15 cellular contexts compared by ENCODE assay signal in the genomic region with DNA sequence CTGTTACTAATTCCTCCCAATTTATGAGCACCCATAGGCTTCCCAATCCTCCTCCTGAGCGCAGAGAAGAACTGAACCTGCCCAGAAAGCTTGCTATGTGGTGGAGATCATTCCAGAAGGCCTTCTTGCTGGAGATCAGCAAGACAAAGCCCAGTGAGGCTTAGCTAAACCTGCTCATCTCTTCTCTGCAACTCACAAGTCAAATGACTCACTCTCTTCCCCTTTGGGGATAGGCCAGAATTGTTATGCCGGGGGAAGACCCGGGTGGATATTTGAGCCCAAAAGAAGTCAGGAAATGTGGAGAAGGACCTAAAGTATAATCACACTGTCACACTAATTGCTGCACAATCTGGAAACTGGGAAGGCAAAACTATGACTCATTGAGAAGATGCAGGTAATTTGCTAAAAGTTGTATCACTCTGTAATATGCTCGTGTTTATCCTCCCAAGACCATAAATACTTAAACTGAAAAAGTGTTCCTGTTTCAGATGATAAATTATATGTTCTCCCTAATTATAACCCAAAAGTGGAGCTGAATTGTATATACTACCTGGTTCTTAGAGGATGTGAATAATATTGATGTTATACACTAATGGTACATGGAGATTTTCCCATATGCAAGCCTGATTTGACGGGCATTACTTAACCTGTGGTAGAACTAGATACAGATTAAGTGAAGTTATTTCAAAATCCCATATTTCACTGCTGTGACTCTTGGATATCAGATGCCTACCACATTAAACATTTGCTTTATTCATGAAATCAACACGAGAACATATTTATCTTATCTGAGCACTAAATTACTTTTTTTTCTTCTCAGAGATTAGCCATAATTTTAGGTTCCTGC. TPM values are rescaled to one million over a fixed set of nuclear protein-coding genes. Genes with fewer than 3 reads are reported as not detected.
A peak's percentile ranks its signal among the peaks of the same experiment; 100 is the strongest.
DNase-seq lines count a peak whose midpoint lies in the region; ATAC-seq, FAIRE-seq and TF ChIP-seq lines count a peak whose summit lies in the region.
"Had no signal": no experiment of that assay in that cellular context is flagged by ENCODE, and none has a peak within 500 bp of the region (broad histone marks: within the 10 kb centered on the region; RNA-seq: fewer than 3 reads in every experiment).

No MANE protein-coding gene starts in this region.

- TF ChIP-seq RAD21 in A549 (conservative IDR thresholded peaks at IDR 0.05 in 1 of 2, IDR thresholded peaks at IDR 0.05 in 1 of 2), result no peak

- CTCF ChIA-PET in A549 (lab: Yijun Ruan, JAX), result no interaction called here

- no peaks in the 10 kb centered on the region for H3K9me2 ChIP-seq in GM23338 (ENCODE audit: insufficient read depth)

- no peaks in the 10 kb centered on the region for H3K79me2 ChIP-seq in GM23338 (replicated peaks; ENCODE audit: insufficient read depth)
- H3K79me2 ChIP-seq in astrocyte (ENCODE audit: insufficient read depth, low read length), result no peaks in the 10 kb centered on the region

- TF ChIP-seq CTCF in A549 (IDR thresholded peaks at IDR 0.05), result no peak
- no peak for TF ChIP-seq CTCF in GM23338 (conservative IDR thresholded peaks at IDR 0.05; ENCODE audit: low read depth in 2 of 2)
- no peak for TF ChIP-seq CTCF in astrocyte (IDR thresholded peaks at IDR 0.05; ENCODE audit: insufficient read depth, low read depth, low read length)
- TF ChIP-seq CTCF in glutamatergic neuron (IDR thresholded peaks at IDR 0.05; ENCODE audit: partially characterized antibody, unreplicated experiment), result no peak
- TF ChIP-seq CTCF in Peyer's patch (IDR thresholded peaks at IDR 0.05), result no peak

- H3K4me2 ChIP-seq in A549, result no peak overlapping the region
- H3K4me2 ChIP-seq in GM23338, result peak overlapping the region; percentile 50
- H3K4me2 ChIP-seq in astrocyte (ENCODE audit: low read length), result peak overlapping the region; percentile 40

- H4K20me1 ChIP-seq in GM23338 (replicated peaks; ENCODE audit: insufficient read depth) (no peaks in the 10 kb centered on the region), astrocyte (ENCODE audit: insufficient read depth, low read length) (no peaks in the 10 kb centered on the region)

- H3K4me3 Mint-ChIP-seq in GM23338 (no peak overlapping the region), astrocyte (ENCODE audit: unreplicated experiment) (no peak overlapping the region), glutamatergic neuron (ENCODE audit: unreplicated experiment) (no peak overlapping the region)
- H3K4me3 Mint-ChIP-seq: activated T-helper 17 cell treated with anti-CD3 and anti-CD28 coated beads, Interleukin-2, amount 50 U/mL, for 72 hours; stimulated activated naive B cell treated with anti-CD40 and anti-IgM and Interleukin-4, amounts not matched to agents 10 μg/mL and 1 μg/mL and 100 μg/mL, for 72 hours; type B pancreatic cell had no signal

- H3K36me3 Mint-ChIP-seq in GM23338 (ENCODE audit: low read depth) (no peaks in the 10 kb centered on the region), astrocyte (ENCODE audit: low read depth, unreplicated experiment) (no peaks in the 10 kb centered on the region), glutamatergic neuron (ENCODE audit: unreplicated experiment) (no peaks in the 10 kb centered on the region)
- H3K36me3 Mint-ChIP-seq: stimulated activated naive B cell treated with anti-CD40 and anti-IgM and Interleukin-4, amounts not matched to agents 10 μg/mL and 1 μg/mL and 100 μg/mL, for 72 hours had no signal

- peaks cover 22% of the 10 kb centered on the region for H3K4me1 Mint-ChIP-seq in GM23338
- H3K4me1 Mint-ChIP-seq in astrocyte (ENCODE audit: low read depth, unreplicated experiment), result peaks cover 28% of the 10 kb centered on the region
- H3K4me1 Mint-ChIP-seq in glutamatergic neuron (ENCODE audit: low read depth, unreplicated experiment), result peaks cover 20% of the 10 kb centered on the region
- H3K4me1 Mint-ChIP-seq: activated T-helper 17 cell treated with anti-CD3 and anti-CD28 coated beads, Interleukin-2, amount 50 U/mL, for 72 hours; stimulated activated naive B cell treated with anti-CD40 and anti-IgM and Interleukin-4, amounts not matched to agents 10 μg/mL and 1 μg/mL and 100 μg/mL, for 72 hours had no signal

- H3K9me3 Mint-ChIP-seq in GM23338 (no peaks in the 10 kb centered on the region), astrocyte (ENCODE audit: unreplicated experiment) (no peaks in the 10 kb centered on the region), glutamatergic neuron (ENCODE audit: unreplicated experiment) (no peaks in the 10 kb centered on the region)
- H3K9me3 Mint-ChIP-seq: stimulated activated naive B cell treated with anti-CD40 and anti-IgM and Interleukin-4, amounts not matched to agents 10 μg/mL and 1 μg/mL and 100 μg/mL, for 72 hours; type B pancreatic cell had no signal

- WGBS in A549 (ENCODE audit: missing lambda C conversion rate), result 82% methylated on average over 6 of the region's 6 CpGs

- TF ChIP-seq POLR2A in A549 (IDR thresholded peaks at IDR 0.05; ENCODE audit: low read length) (no peak), Peyer's patch (IDR thresholded peaks at IDR 0.05) (no peak)

- H2AFZ ChIP-seq in GM23338 (no peak overlapping the region), astrocyte (ENCODE audit: low read depth, low read length) (no peak overlapping the region)

- POLR2A ChIA-PET in A549 (lab: Yijun Ruan, JAX), result no interaction called here

- no peak for TF ChIP-seq EP300 in A549 (IDR thresholded peaks at IDR 0.05)

- no peak for FAIRE-seq in A549 (lab: Jason Lieb, UNC)
- peak; percentile 78 for FAIRE-seq in astrocyte (lab: Jason Lieb, UNC)
- FAIRE-seq in HTR-8/SVneo (lab: Jason Lieb, UNC), result no peak

- H3K9me3 ChIP-seq in A549 (no peaks in the 10 kb centered on the region), astrocyte (ENCODE audit: insufficient read depth, low read depth, low read length) (no peaks in the 10 kb centered on the region), Peyer's patch (no peaks in the 10 kb centered on the region)
- H3K9me3 ChIP-seq: gastrocnemius medialis, mucosa of descending colon had no signal

- H3K9ac ChIP-seq in astrocyte (ENCODE audit: low read length), result no peak overlapping the region

- H3K27me3 ChIP-seq in GM23338 (ENCODE audit: insufficient read depth), result no peaks in the 10 kb centered on the region
- no peaks in the 10 kb centered on the region for H3K27me3 ChIP-seq in astrocyte (ENCODE audit: insufficient read depth, low read length)
- H3K27me3 ChIP-seq in Peyer's patch, result no peaks in the 10 kb centered on the region
- H3K27me3 ChIP-seq: gastrocnemius medialis had no signal

- ATAC-seq in A549, result no peak
- peak; percentile 48; the same call in 1 of the 3 replicates for ATAC-seq in GM23338
- no peak for ATAC-seq in GM19395 (IDR thresholded peaks at IDR 0.05; ENCODE audit: unreplicated experiment)
- ATAC-seq: activated T-helper 17 cell treated with anti-CD3 and anti-CD28 coated beads, Interleukin-2, amount 50 U/mL, for 72 hours; gastrocnemius medialis; mucosa of descending colon; stimulated activated naive B cell treated with anti-CD40 and anti-IgM and Interleukin-4, amounts not matched to agents 10 μg/mL and 1 μg/mL and 100 μg/mL, for 72 hours had no signal

- DNase-seq in A549 (ENCODE audit: low read depth in 1 of 2, low spot score in 1 of 2) (no peak), GM23338 (ENCODE audit: low spot score) (peak; percentile 12), astrocyte (ENCODE audit: low read depth) (peak; percentile 70), glutamatergic neuron (no peak), CD1c-positive myeloid dendritic cell (ENCODE audit: extremely low spot score) (no peak), Peyer's patch (no peak), HTR-8/SVneo (ENCODE audit: insufficient read length, low spot score) (no peak)
- DNase-seq: activated CD8-positive, alpha-beta memory T cell treated with anti-CD3 and anti-CD28 coated beads for 24 hours; gastrocnemius medialis; mucosa of descending colon; occipital lobe; stimulated activated naive B cell treated with anti-CD40 and anti-IgM and Interleukin-4, amounts not matched to agents 10 μg/mL and 1 μg/mL and 100 μg/mL, for 72 hours had no signal

- H3K27ac ChIP-seq in A549 (no peak overlapping the region), GM23338 (ENCODE audit: low read depth) (no peak overlapping the region), astrocyte (ENCODE audit: low read depth, low read length) (peak overlapping the region; percentile 50), Peyer's patch (no peak overlapping the region)
- H3K27ac ChIP-seq: gastrocnemius medialis had no signal

- H3F3A ChIP-seq in GM23338 (replicated peaks; ENCODE audit: low read depth), result no peaks in the 10 kb centered on the region

- H3K36me3 ChIP-seq in GM23338 (ENCODE audit: insufficient read depth) (no peaks in the 10 kb centered on the region), astrocyte (ENCODE audit: insufficient read depth, low read length) (no peaks in the 10 kb centered on the region), Peyer's patch (no peaks in the 10 kb centered on the region)
- H3K36me3 ChIP-seq: gastrocnemius medialis had no signal

- H3K4me3 ChIP-seq in A549 (no peak overlapping the region), GM23338 (no peak overlapping the region), astrocyte (ENCODE audit: insufficient read depth, low read depth, low read length) (no peak overlapping the region), Peyer's patch (no peak overlapping the region)
- H3K4me3 ChIP-seq: gastrocnemius medialis, mucosa of descending colon had no signal

- H3K27me3 Mint-ChIP-seq in GM23338 (ENCODE audit: insufficient read depth, low read depth, poor library complexity) (no peaks in the 10 kb centered on the region), astrocyte (ENCODE audit: low read depth, unreplicated experiment) (no peaks in the 10 kb centered on the region), glutamatergic neuron (ENCODE audit: unreplicated experiment) (no peaks in the 10 kb centered on the region)
- H3K27me3 Mint-ChIP-seq: activated T-helper 17 cell treated with anti-CD3 and anti-CD28 coated beads, Interleukin-2, amount 50 U/mL, for 72 hours; type B pancreatic cell had no signal

- no peak overlapping the region for H3K27ac Mint-ChIP-seq in GM23338
- H3K27ac Mint-ChIP-seq in astrocyte (ENCODE audit: unreplicated experiment), result peak overlapping the region; percentile 70
- H3K27ac Mint-ChIP-seq in glutamatergic neuron (ENCODE audit: unreplicated experiment), result peak overlapping the region; percentile 76
- H3K27ac Mint-ChIP-seq: activated T-helper 17 cell treated with anti-CD3 and anti-CD28 coated beads, Interleukin-2, amount 50 U/mL, for 72 hours; stimulated activated naive B cell treated with anti-CD40 and anti-IgM and Interleukin-4, amounts not matched to agents 10 μg/mL and 1 μg/mL and 100 μg/mL, for 72 hours; type B pancreatic cell had no signal

- peaks cover 3% of the 10 kb centered on the region; the same call in 1 of the 3 replicates for H3K4me1 ChIP-seq in A549
- peaks cover 14% of the 10 kb centered on the region for H3K4me1 ChIP-seq in GM23338 (ENCODE audit: insufficient read depth)
- H3K4me1 ChIP-seq in astrocyte (ENCODE audit: insufficient read depth, low read length), result peaks cover 15% of the 10 kb centered on the region
- no peaks in the 10 kb centered on the region for H3K4me1 ChIP-seq in Peyer's patch
- H3K4me1 ChIP-seq: gastrocnemius medialis had no signal

RNA-seq across cellular contexts. Expression of gene NEBL, which starts 6.4 kb away (rescaled TPM):
- polyA plus RNA-seq in A549 (2011; rRNA removed) (33.8 and 34.1 TPM in 2 replicates), A549 (2017; fragmentation: RNase III; extraction: RNeasy Plus Mini Kit Qiagen cat#74134 plus additional on column Dnase treatment) (11.9 to 14.2 TPM (median 13.0 TPM) in 3 replicates), GM23338 (2016; fragmentation: Nextera tagmentation; extraction: Ambion mirVana) (2.3 and 2.6 TPM in 2 replicates)
- 3.5 and 4.9 TPM in 2 replicates for polyA plus RNA-seq in A549 (2012; cell fraction: cytosol; rRNA removed)
- polyA plus RNA-seq in A549 (2012; cell fraction: nucleus; rRNA removed), result 4.7 and 6.0 TPM in 2 replicates
- polyA minus RNA-seq in A549 (2011; rRNA and poly(A)+ RNA removed), result 36.2 and 39.6 TPM in 2 replicates
- total RNA-seq in GM23338 (2014; rRNA removed; shearing (Covaris generic)), result 9.5 and 11.4 TPM in 2 replicates
- total RNA-seq in astrocyte (3.7 and 6.0 TPM in 2 replicates), glutamatergic neuron (ENCODE audit: unreplicated experiment) (0.74 TPM), Peyer's patch (10 to 100 TPM in 3 of 4 donors, 1 to 10 TPM in 1; 9.8 to 33.0 (median 16.4) TPM)
- total RNA-seq: activated T-helper 17 cell treated with anti-CD3 and anti-CD28 coated beads, Interleukin-2, amount 50 U/mL, for 72 hours had no signal

Comparison
In these comparisons a context has a peak if more than half of its experiments do, and no peak if none do; other contexts are left out.
1. DNase-seq: peak in GM23338 (single experiment) and astrocyte (single experiment); none in A549 (0 of 2), glutamatergic neuron (single experiment), CD1c-positive myeloid dendritic cell (single experiment), Peyer's patch (0 of 3) and HTR-8/SVneo (single experiment).